ENCODE assay signal across 1 cellular context in the genomic region with DNA sequence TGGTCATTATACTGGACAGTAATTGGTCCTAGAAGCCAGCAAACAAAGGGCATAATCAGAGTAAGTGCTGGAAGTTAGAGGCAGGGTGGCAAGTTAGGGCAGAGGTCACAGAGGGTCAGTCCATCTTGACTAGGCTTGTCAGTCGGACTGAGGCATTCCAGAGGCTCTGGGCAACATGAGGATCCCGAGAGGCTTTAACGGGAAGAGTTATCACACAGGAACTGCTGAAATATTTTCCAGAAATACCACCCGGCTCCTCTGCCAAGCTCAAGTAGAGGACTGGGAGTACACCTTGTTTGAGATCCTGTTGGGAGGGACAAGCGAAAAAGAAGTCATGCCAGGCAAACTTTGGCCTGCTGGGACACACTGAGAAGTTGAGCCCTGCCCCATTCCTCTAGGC.
TF ChIP-seq lines count a peak whose summit lies in the region.

No MANE protein-coding gene starts in this region.

TF ChIP-seq in K562, 482 proteins besides CTCF, POLR2A, EP300 and RAD21:
- no peak for TF ChIP-seq NR3C1 (CRISPR knock-in tag; IDR thresholded peaks at IDR 0.05)
- TF ChIP-seq KLF13 (tag; IDR thresholded peaks at IDR 0.05; ENCODE audit: borderline replicate concordance, low read depth): no peak
- TF ChIP-seq SNRNP70 (optimal IDR thresholded peaks at IDR 0.05; ENCODE audit: low read depth, low read length): no peak
